8 cellular contexts compared by ENCODE assay signal in the genomic region with DNA sequence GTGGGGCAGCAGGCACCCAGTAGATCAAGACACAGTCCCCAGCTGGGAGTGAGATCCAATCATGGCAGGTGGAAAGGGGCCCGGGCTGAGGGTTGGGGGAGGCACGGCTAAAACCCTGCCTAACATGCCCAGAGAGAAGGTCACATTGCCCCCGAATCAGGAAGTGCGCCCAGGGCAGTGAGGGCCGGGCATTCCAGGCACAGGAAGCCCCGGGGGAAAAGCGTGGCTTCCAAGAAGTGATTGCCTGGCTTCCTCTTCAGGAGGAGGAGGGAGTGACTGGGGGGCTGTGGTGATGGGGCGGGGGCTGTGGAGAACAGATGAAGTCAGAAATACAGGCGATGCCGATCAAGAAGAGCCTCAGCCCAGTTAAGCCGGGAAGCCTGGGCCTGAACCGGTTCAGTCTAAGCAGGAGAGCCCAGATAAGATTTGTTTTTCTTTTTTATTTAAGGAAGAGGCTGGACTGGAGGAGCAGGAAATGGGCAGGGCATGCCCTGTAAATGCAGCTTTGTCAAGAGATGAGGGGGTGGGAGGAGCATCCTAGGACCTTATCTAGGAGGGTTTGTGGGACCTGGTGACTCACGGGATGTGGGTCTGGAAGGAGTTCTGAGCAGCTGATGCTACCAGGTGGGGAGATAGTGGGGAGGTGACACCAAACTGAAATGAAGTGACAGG.
A peak's percentile ranks its signal among the peaks of the same experiment; 100 is the strongest.
DNase-seq lines count a peak whose midpoint lies in the region; ATAC-seq and TF ChIP-seq lines count a peak whose summit lies in the region.

No MANE protein-coding gene starts in this region.

- H3K4me1 ChIP-seq in parathyroid adenoma: no peaks in the 10 kb centered on the region
- H3K4me1 ChIP-seq in vagina: peaks cover 65% of the 10 kb centered on the region

- H3K36me3 ChIP-seq in parathyroid adenoma (ENCODE audit: control insufficient read depth, insufficient read depth, low read length) (no peaks in the 10 kb centered on the region), vagina (peaks cover 0 to 6% of the 10 kb centered on the region in 2 donors)

- TF ChIP-seq CTCF in fibroblast of the aortic adventitia (IDR thresholded peaks at IDR 0.05; ENCODE audit: insufficient read depth, low read length): no peak
- TF ChIP-seq CTCF in parathyroid adenoma (IDR thresholded peaks at IDR 0.05): no peak
- TF ChIP-seq CTCF in vagina (IDR thresholded peaks at IDR 0.05): no peak

- H3K9me3 ChIP-seq in parathyroid adenoma (ENCODE audit: control insufficient read depth, low read length) (no peaks in the 10 kb centered on the region), vagina (peaks cover 10% of the 10 kb centered on the region)

- no peaks in the 10 kb centered on the region for H3K79me2 ChIP-seq in parathyroid adenoma

- DNase-seq in MV-4-11 (lab: John Stamatoyannopoulos, UW): peak; percentile 82
- DNase-seq in activated T-cell treated with anti-CD3 and anti-CD28 coated beads for 48 hours (ENCODE audit: low read depth): peak; percentile 63
- DNase-seq in fibroblast of the aortic adventitia (ENCODE audit: low read depth): peak; percentile 96
- DNase-seq in vagina (ENCODE audit: extremely low spot score in 2 of 2): no peak
- no peak for DNase-seq in NCI-H524 treated with DMSO at 0.1 percent for 48 hours (lab: John Stamatoyannopoulos, UW)
- DNase-seq in NCI-H187 treated with DMSO at 0.1 percent for 48 hours (lab: John Stamatoyannopoulos, UW): no peak

- intact Hi-C loops in vagina (cut with DNase I): loop anchor here (5.0 kb wide), 1 partner anchor 46 kb away; no protein-coding TSS in a partner anchor

- H3K9ac ChIP-seq in parathyroid adenoma: no peak overlapping the region

- H3K4me3 ChIP-seq in fibroblast of the aortic adventitia (ENCODE audit: low read depth, low read length): no peak overlapping the region
- H3K4me3 ChIP-seq in parathyroid adenoma (ENCODE audit: low read depth, low read length): no peak overlapping the region
- H3K4me3 ChIP-seq in vagina: peak overlapping the region; percentile 8 to 36

- no peak overlapping the region for H3K4me2 ChIP-seq in parathyroid adenoma (ENCODE audit: low read length)

- ATAC-seq in GM19023 (IDR thresholded peaks at IDR 0.05; ENCODE audit: unreplicated experiment): peak; percentile 38

- H3K27ac ChIP-seq in parathyroid adenoma (peak overlapping the region; percentile 83), vagina (peak overlapping the region; percentile 82)

- no peak for TF ChIP-seq POLR2A in vagina (IDR thresholded peaks at IDR 0.05)

- H2AFZ ChIP-seq in parathyroid adenoma: no peak overlapping the region

- H3K27me3 ChIP-seq in parathyroid adenoma (ENCODE audit: control insufficient read depth, insufficient read depth, low read length) (no peaks in the 10 kb centered on the region), vagina (no peaks in the 10 kb centered on the region)

Comparison
In these comparisons a context has a peak if more than half of its experiments do, and no peak if none do; other contexts are left out.
1. DNase-seq: peak in MV-4-11 (single experiment), activated T-cell treated with anti-CD3 and anti-CD28 coated beads for 48 hours (single experiment) and fibroblast of the aortic adventitia (single experiment); none in vagina (0 of 2), NCI-H524 treated with DMSO at 0.1 percent for 48 hours (single experiment) and NCI-H187 treated with DMSO at 0.1 percent for 48 hours (single experiment).
2. H3K4me3 ChIP-seq: peak in vagina (2 of 2); none in fibroblast of the aortic adventitia (single experiment) and parathyroid adenoma (single experiment).